In genomic region chr16:27109666-27110523, GRCh38 we compare ENCODE assay signal across 8 cellular contexts. TPM values are rescaled to one million over a fixed set of nuclear protein-coding genes. Genes with fewer than 3 reads are reported as not detected.
DNase-seq lines count a peak whose midpoint lies in the region; ATAC-seq and TF ChIP-seq lines count a peak whose summit lies in the region.

No MANE protein-coding gene starts in this region.

- H3K4me1 ChIP-seq in subcutaneous abdominal adipose tissue (ENCODE audit: control insufficient read depth in 5 of 5, insufficient read depth in 5 of 5, low read length in 5 of 5), result peaks cover 0 to 13% (median 11%) of the 10 kb centered on the region in 5 donors

- H3K9me3 ChIP-seq in subcutaneous abdominal adipose tissue (ENCODE audit: control insufficient read depth in 5 of 5, low read length in 5 of 5), result no peaks in the 10 kb centered on the region

- peak overlapping the region in 3 of 5 donors; percentile 35 to 42 (median 41) for H3K4me3 ChIP-seq in subcutaneous abdominal adipose tissue (ENCODE audit: low read depth in 1 of 5, low read length in 5 of 5)

- no peak overlapping the region for H3K27ac ChIP-seq in subcutaneous abdominal adipose tissue (ENCODE audit: low read depth, low read length)

- H3K9ac ChIP-seq in subcutaneous abdominal adipose tissue (ENCODE audit: low read length in 5 of 5), result no peak overlapping the region

- ATAC-seq in HG02840 (IDR thresholded peaks at IDR 0.05; ENCODE audit: low FRiP score, unreplicated experiment), result no peak

- DNase-seq in GM10266 (ENCODE audit: extremely low spot score) (peak; percentile 86), HT1080 (ENCODE audit: low read depth) (peak; percentile 57), SHP77 (lab: John Stamatoyannopoulos, UW) (peak; percentile 70 to 71), foreskin melanocyte (peak; percentile 52), occipital lobe (lab: John Stamatoyannopoulos, UW) (peak; percentile 22)
- peak; percentile 92 for DNase-seq in activated effector memory CD4-positive, alpha-beta T cell treated with anti-CD3 and anti-CD28 coated beads, Interleukin-2, amount 50 U/mL, for 16 hours

- no peaks in the 10 kb centered on the region for H3K36me3 ChIP-seq in subcutaneous abdominal adipose tissue (ENCODE audit: control insufficient read depth in 5 of 5, insufficient read depth in 5 of 5, low read length in 5 of 5)

- peak; percentile 95 for TF ChIP-seq CTCF in GM10266 (IDR thresholded peaks at IDR 0.05; ENCODE audit: control insufficient read depth, insufficient read depth, low read depth, missing control alignments)

- peaks cover 0 to 9% (median 0%) of the 10 kb centered on the region in 5 donors for H3K27me3 ChIP-seq in subcutaneous abdominal adipose tissue (ENCODE audit: control insufficient read depth in 5 of 5, insufficient read depth in 4 of 5, low read length in 5 of 5)

RNA-seq across cellular contexts. Expression of gene C16orf82, which starts 43.2 kb away (rescaled TPM):
- not detected in 2 replicates for total RNA-seq in HT1080 (2014; rRNA removed; shearing (Covaris generic))
- polyA plus RNA-seq in HT1080 (2015; cell fraction: cytosol; rRNA removed), result not detected in 2 replicates
- not detected in 2 replicates for polyA plus RNA-seq in HT1080 (2015; cell fraction: nucleus; rRNA removed)
- not detected for total RNA-seq in occipital lobe

Comparison
In these comparisons a context has a peak if more than half of its experiments do, and no peak if none do; other contexts are left out.
1. DNase-seq: peak in every context shown above with its lines; median percentile 92 in activated effector memory CD4-positive, alpha-beta T cell treated with anti-CD3 and anti-CD28 coated beads, Interleukin-2, amount 50 U/mL, for 16 hours; 86 in GM10266; 70 in SHP77; 57 in HT1080; 52 in foreskin melanocyte; 22 in occipital lobe.